ENCODE assay signal across 30 cellular contexts in genomic region chr6:20432692-20433091, GRCh38. TPM values are rescaled to one million over a fixed set of nuclear protein-coding genes. Genes with fewer than 3 reads are reported as not detected.
A peak's percentile ranks its signal among the peaks of the same experiment; 100 is the strongest.
DNase-seq lines count a peak whose midpoint lies in the region; ATAC-seq, FAIRE-seq and TF ChIP-seq lines count a peak whose summit lies in the region.
"Had no signal": no experiment of that assay in that cellular context is flagged by ENCODE, and none has a peak within 500 bp of the region (broad histone marks: within the 10 kb centered on the region; RNA-seq: fewer than 3 reads in every experiment).

No MANE protein-coding gene starts in this region.

- no peak overlapping the region for H4K5ac ChIP-seq in H1 (ENCODE audit: insufficient read length, low read depth, low read length)

- peaks cover 7 to 93% of the 10 kb centered on the region in 2 experiments; a peak in 3 of 4 replicates for H3K79me2 ChIP-seq in H1 (ENCODE audit: control insufficient read depth in 1 of 2, insufficient read depth in 2 of 2, low read length in 2 of 2)

- no peak overlapping the region for H3K4ac ChIP-seq in H1 (replicated peaks; ENCODE audit: insufficient read length, low read depth, low read length)

- H3K27me3 Mint-ChIP-seq in activated naive CD8-positive, alpha-beta T cell treated with anti-CD3 and anti-CD28 coated beads for 36 hours = no peaks in the 10 kb centered on the region
- no peaks in the 10 kb centered on the region for H3K27me3 Mint-ChIP-seq in activated naive CD8-positive, alpha-beta T cell treated with anti-CD3 and anti-CD28 coated beads, Interleukin-2, amount 50 U/mL, for 24 hours
- H3K27me3 Mint-ChIP-seq in natural killer cell treated with Interleukin-12 subunit alpha and Interleukin-12 subunit beta and Interleukin-15 and Interleukin-18, amount 100 ng/mL, for 72 hours = no peaks in the 10 kb centered on the region
- H3K27me3 Mint-ChIP-seq: activated B cell treated with CpG ODN at 0.5 μM for 24 hours; activated CD4-positive, alpha-beta T cell treated with anti-CD3 and anti-CD28 coated beads, Interleukin-2, amount 10 ng/mL, durations not matched to agents 7 days and 5 days; CD4-positive, CD25-positive, alpha-beta regulatory T cell had no signal

- H3K36me3 ChIP-seq in H1 (ENCODE audit: control insufficient read depth in 2 of 4, insufficient read depth in 4 of 4, low read length in 3 of 4) = peaks cover 0 to 6% (median 4%) of the 10 kb centered on the region in 4 experiments; a peak in 4 of 8 replicates
- H3K36me3 ChIP-seq: right atrium auricular region had no signal

- H3K79me1 ChIP-seq in H1 (ENCODE audit: low read depth, low read length) = peaks cover 14% of the 10 kb centered on the region

- H3K18ac ChIP-seq in H1 (ENCODE audit: extremely low read depth, low read length) = no peak overlapping the region

- no peaks in the 10 kb centered on the region for H3K4me1 ChIP-seq in H1 (replicated peaks in 1 of 4; ENCODE audit: control insufficient read depth in 3 of 4, insufficient read depth in 4 of 4, low read length in 3 of 4)
- H3K4me1 ChIP-seq: A549, parathyroid adenoma had no signal

- H2BK15ac ChIP-seq in H1 (ENCODE audit: low read length) = no peak overlapping the region

- H3K14ac ChIP-seq in H1 (ENCODE audit: insufficient read length) = no peak overlapping the region

- H2BK20ac ChIP-seq in H1 (ENCODE audit: low read length) = no peak overlapping the region

- H4K91ac ChIP-seq in H1 (replicated peaks; ENCODE audit: insufficient read length, low read length) = no peak overlapping the region

- H4K8ac ChIP-seq in H1 (ENCODE audit: extremely low read depth, insufficient read depth, low read length) = no peak overlapping the region

- FAIRE-seq in H1 (lab: Jason Lieb, UNC) = no peak
- FAIRE-seq: A549, bronchial epithelial cell, D721Med, GM18507, GM19239 had no signal

- H3K4me1 Mint-ChIP-seq in activated naive CD8-positive, alpha-beta T cell treated with anti-CD3 and anti-CD28 coated beads for 36 hours = peaks cover 9% of the 10 kb centered on the region
- peaks cover 3% of the 10 kb centered on the region for H3K4me1 Mint-ChIP-seq in activated naive CD8-positive, alpha-beta T cell treated with anti-CD3 and anti-CD28 coated beads, Interleukin-2, amount 50 U/mL, for 24 hours
- peaks cover 0 to 18% of the 10 kb centered on the region in 2 donors for H3K4me1 Mint-ChIP-seq in natural killer cell treated with Interleukin-12 subunit alpha and Interleukin-12 subunit beta and Interleukin-15 and Interleukin-18, amount 100 ng/mL, for 72 hours (ENCODE audit: low read depth in 2 of 2)

- H3K4me3 Mint-ChIP-seq in activated naive CD8-positive, alpha-beta T cell treated with anti-CD3 and anti-CD28 coated beads for 36 hours = no peak overlapping the region
- H3K4me3 Mint-ChIP-seq in activated naive CD8-positive, alpha-beta T cell treated with anti-CD3 and anti-CD28 coated beads, Interleukin-2, amount 50 U/mL, for 24 hours = no peak overlapping the region
- H3K4me3 Mint-ChIP-seq in natural killer cell treated with Interleukin-12 subunit alpha and Interleukin-12 subunit beta and Interleukin-15 and Interleukin-18, amount 100 ng/mL, for 72 hours = no peak overlapping the region
- H3K4me3 Mint-ChIP-seq: activated B cell treated with CpG ODN at 0.5 μM for 24 hours; activated CD4-positive, alpha-beta T cell treated with anti-CD3 and anti-CD28 coated beads, Interleukin-2, amount 10 ng/mL, durations not matched to agents 7 days and 5 days; immature natural killer cell had no signal

- H3K4me3 ChIP-seq in H1 (ENCODE audit: extremely low read depth in 1 of 4, insufficient read depth in 2 of 4, low read depth in 3 of 4, low read length in 4 of 4) = no peak overlapping the region
- H3K4me3 ChIP-seq: A549, right atrium auricular region, SK-N-MC had no signal

- H3K4me2 ChIP-seq in H1 (ENCODE audit: insufficient read depth in 1 of 2, low read depth in 2 of 2, low read length in 2 of 2) = no peak overlapping the region
- H3K4me2 ChIP-seq: A549 had no signal

- no peak overlapping the region for H3K27ac ChIP-seq in H1 (ENCODE audit: low read depth, low read length)
- H3K27ac ChIP-seq: A549, parathyroid adenoma, right atrium auricular region, SK-N-MC had no signal

- H4K20me1 ChIP-seq in H1 (replicated peaks in 1 of 2; ENCODE audit: control insufficient read depth in 1 of 2, insufficient read depth in 2 of 2, low read length in 2 of 2) = peaks cover 7 to 25% of the 10 kb centered on the region in 2 experiments

- no peak for ATAC-seq in activated naive CD8-positive, alpha-beta T cell treated with anti-CD3 and anti-CD28 coated beads, Interleukin-2, amount 50 U/mL, for 24 hours
- ATAC-seq in HG03342 (IDR thresholded peaks at IDR 0.05; ENCODE audit: unreplicated experiment) (no peak), HG02981 (IDR thresholded peaks at IDR 0.05; ENCODE audit: unreplicated experiment) (no peak), GM21723 (IDR thresholded peaks at IDR 0.05; ENCODE audit: unreplicated experiment) (no peak)
- no peak for ATAC-seq in natural killer cell treated with Interleukin-12 subunit alpha and Interleukin-12 subunit beta and Interleukin-15 and Interleukin-18, amount 100 ng/mL, for 72 hours
- ATAC-seq: A549; activated naive CD4-positive, alpha-beta T cell treated with anti-CD3 and anti-CD28 coated beads, Interleukin-2, amount 50 U/mL, for 72 hours; left cardiac atrium; stimulated activated naive CD8-positive, alpha-beta T cell treated with anti-CD3 and anti-CD28 coated beads, Interleukin-15, Interleukin-2, amounts not matched to agents 100 U/mL and 50 U/mL, for 24 hours had no signal

- no peak overlapping the region for H2AK5ac ChIP-seq in H1 (ENCODE audit: low read depth, low read length)

- WGBS in H1 (ENCODE audit: extremely low coverage in 1 of 2, insufficient coverage in 1 of 2, insufficient read length in 1 of 2, insufficient replicate concordance in 2 of 2, low coverage in 1 of 2, low lambda C conversion rate in 2 of 2, missing lambda C conversion rate in 1 of 2), 2 experiments = 97% methylated on average over 5 of the region's 5 CpGs; no CpG with 5 or more reads in 1 of the 2 experiments

- TF ChIP-seq POLR2A in H1 (IDR thresholded peaks at IDR 0.05; ENCODE audit: control extremely low read depth in 1 of 2, low read depth in 2 of 2, low read length in 2 of 2) = no peak

- TF ChIP-seq CTCF in H1 (IDR thresholded peaks at IDR 0.05; ENCODE audit: control extremely low read depth in 1 of 3, insufficient read depth in 1 of 3, low read depth in 1 of 3, low read length in 3 of 3) = no peak

- TF ChIP-seq RAD21 in H1 (IDR thresholded peaks at IDR 0.05 in 1 of 2, conservative IDR thresholded peaks at IDR 0.05 in 1 of 2; ENCODE audit: low read depth in 2 of 2, low read length in 2 of 2) = no peak

- H3K27me3 ChIP-seq in H1 (replicated peaks in 1 of 4; ENCODE audit: control insufficient read depth in 3 of 4, extremely low read depth in 1 of 4, insufficient read depth in 3 of 4, low read length in 3 of 4) = no peaks in the 10 kb centered on the region
- H3K27me3 ChIP-seq: right atrium auricular region had no signal

- no peak overlapping the region for H3K9ac ChIP-seq in H1 (replicated peaks in 1 of 4; ENCODE audit: extremely low read depth in 1 of 4, low read depth in 3 of 4, low read length in 3 of 4)
- H3K9ac ChIP-seq: parathyroid adenoma had no signal

- H2BK12ac ChIP-seq in H1 (ENCODE audit: low read depth, low read length) = no peak overlapping the region

- peak overlapping the region; percentile 2 for H3K27ac Mint-ChIP-seq in activated naive CD8-positive, alpha-beta T cell treated with anti-CD3 and anti-CD28 coated beads for 36 hours
- H3K27ac Mint-ChIP-seq in activated naive CD8-positive, alpha-beta T cell treated with anti-CD3 and anti-CD28 coated beads, Interleukin-2, amount 50 U/mL, for 24 hours = no peak overlapping the region
- no peak overlapping the region for H3K27ac Mint-ChIP-seq in natural killer cell treated with Interleukin-12 subunit alpha and Interleukin-12 subunit beta and Interleukin-15 and Interleukin-18, amount 100 ng/mL, for 72 hours
- H3K27ac Mint-ChIP-seq: activated B cell treated with CpG ODN at 0.5 μM for 24 hours; activated CD4-positive, alpha-beta T cell treated with anti-CD3 and anti-CD28 coated beads, Interleukin-2, amount 10 ng/mL, durations not matched to agents 7 days and 5 days; activated naive CD4-positive, alpha-beta T cell treated with anti-CD3 and anti-CD28 coated beads, Interleukin-2, amount 50 U/mL, for 72 hours had no signal

- no peak overlapping the region for H2AFZ ChIP-seq in H1 (ENCODE audit: low read length)
- H2AFZ ChIP-seq: parathyroid adenoma had no signal

- H3K9me3 ChIP-seq in H1 (ENCODE audit: insufficient read depth in 2 of 2, low read depth in 1 of 2, low read length in 1 of 2) = no peaks in the 10 kb centered on the region
- H3K9me3 ChIP-seq: A549, right atrium auricular region had no signal

- no peak overlapping the region for H2BK5ac ChIP-seq in H1 (ENCODE audit: low read depth, low read length)

- POLR2A ChIA-PET in H1 (lab: Charles Lee; ENCODE audit: partially characterized antibody) = no interaction called here

- CTCF ChIA-PET in H1 (lab: Charles Lee; ENCODE audit: partially characterized antibody) = interaction anchor here (1.1 to 1.3 kb wide), 3 partner anchors 18 to 97 kb away, joined by 3 to 6 read pairs (median 3); no protein-coding TSS in a partner anchor

- H3K23ac ChIP-seq in H1 (ENCODE audit: insufficient read length) = no peak overlapping the region

- TF ChIP-seq EP300 in H1 (IDR thresholded peaks at IDR 0.05; ENCODE audit: borderline replicate concordance in 1 of 2, low read depth in 2 of 2, low read length in 2 of 2) = no peak

- H3K23me2 ChIP-seq in H1 (ENCODE audit: low read depth, low read length) = no peaks in the 10 kb centered on the region

- no peak overlapping the region for H2BK120ac ChIP-seq in H1 (replicated peaks; ENCODE audit: low read depth, low read length)

- H3K56ac ChIP-seq in H1 (replicated peaks; ENCODE audit: insufficient read length, low read depth, low read length) = no peak overlapping the region

- peaks cover 3% of the 10 kb centered on the region for H3K9me3 Mint-ChIP-seq in activated naive CD8-positive, alpha-beta T cell treated with anti-CD3 and anti-CD28 coated beads for 36 hours
- peaks cover 3% of the 10 kb centered on the region for H3K9me3 Mint-ChIP-seq in activated naive CD8-positive, alpha-beta T cell treated with anti-CD3 and anti-CD28 coated beads, Interleukin-2, amount 50 U/mL, for 24 hours
- no peaks in the 10 kb centered on the region for H3K9me3 Mint-ChIP-seq in natural killer cell treated with Interleukin-12 subunit alpha and Interleukin-12 subunit beta and Interleukin-15 and Interleukin-18, amount 100 ng/mL, for 72 hours
- H3K9me3 Mint-ChIP-seq: activated B cell treated with CpG ODN at 0.5 μM for 24 hours, immature natural killer cell had no signal

- DNase-seq in activated naive CD8-positive, alpha-beta T cell treated with anti-CD3 and anti-CD28 coated beads for 36 hours = no peak
- no peak for DNase-seq in activated naive CD8-positive, alpha-beta T cell treated with anti-CD3 and anti-CD28 coated beads, Interleukin-2, amount 50 U/mL, for 24 hours
- DNase-seq in NCI-H2171 treated with DMSO at 0.1 percent for 48 hours (lab: John Stamatoyannopoulos, UW) = peak; percentile 91
- no peak for DNase-seq in H1 (ENCODE audit: low read depth in 1 of 2, low spot score in 2 of 2)
- no peak for DNase-seq in natural killer cell treated with Interleukin-12 subunit alpha and Interleukin-12 subunit beta and Interleukin-15 and Interleukin-18, amount 100 ng/mL, for 72 hours (ENCODE audit: low spot score)
- DNase-seq: activated B cell treated with CpG ODN at 0.5 μM for 24 hours; activated CD4-positive, alpha-beta T cell treated with anti-CD3 and anti-CD28 coated beads, Interleukin-2, amount 10 ng/mL, durations not matched to agents 7 days and 5 days; activated effector memory CD4-positive, alpha-beta T cell treated with Interleukin-2 at 50 U/mL for 16 hours; anterior cingulate cortex; CD4-positive, CD25-positive, alpha-beta regulatory T cell; EL; H7; immature natural killer cell; left cardiac atrium; mammary epithelial cell; NK-92 treated with Interleukin-12 subunit alpha and Interleukin-12 subunit beta, amount 100 ng/mL, for 24 hours; stimulated activated CD4-positive, alpha-beta T cell treated with anti-CD3 and anti-CD28 coated beads, Interleukin-1b, Interleukin-23, amount 100 ng/mL, for 48 hours; stimulated activated naive CD8-positive, alpha-beta T cell treated with anti-CD3 and anti-CD28 coated beads, Interleukin-15, Interleukin-2, amounts not matched to agents 100 U/mL and 50 U/mL, for 24 hours had no signal

- peaks cover 73% of the 10 kb centered on the region for H3K36me3 Mint-ChIP-seq in activated naive CD8-positive, alpha-beta T cell treated with anti-CD3 and anti-CD28 coated beads for 36 hours
- peaks cover 56% of the 10 kb centered on the region for H3K36me3 Mint-ChIP-seq in activated naive CD8-positive, alpha-beta T cell treated with anti-CD3 and anti-CD28 coated beads, Interleukin-2, amount 50 U/mL, for 24 hours (ENCODE audit: low read depth)
- H3K36me3 Mint-ChIP-seq in natural killer cell treated with Interleukin-12 subunit alpha and Interleukin-12 subunit beta and Interleukin-15 and Interleukin-18, amount 100 ng/mL, for 72 hours = peaks cover 4% of the 10 kb centered on the region

RNA-seq across cellular contexts. Expression of gene E2F3, which starts 31.0 kb away (rescaled TPM):
- 10 to 100 TPM; 21.5 to 22.8 TPM for total RNA-seq in activated naive CD8-positive, alpha-beta T cell treated with anti-CD3 and anti-CD28 coated beads for 36 hours
- 41.4 and 42.2 TPM in 2 replicates for total RNA-seq in H1 (2021; fragmentation: NEBNext Ultra II Directional; extraction: Animal tissue kit (Norgen Biotek cat#: 25700))
- polyA plus RNA-seq in H1 (2011; rRNA removed) = 10.5 and 14.9 TPM in 2 replicates
- polyA plus RNA-seq in H1 (2011; cell fraction: cytosol; rRNA removed) = 15.7 TPM
- polyA plus RNA-seq in H1 (2011; cell fraction: nucleus; rRNA removed) = 14.0 TPM
- polyA plus RNA-seq in H1 (2012, experiment 1 of 2) = 20.8 to 29.1 TPM (median 25.0 TPM) in 4 replicates
- polyA plus RNA-seq in H1 (2012, experiment 2 of 2) = 6.1 TPM
- polyA plus RNA-seq in H1 (2013, experiment 1 of 2) = 28.1 TPM
- 27.1 TPM for polyA plus RNA-seq in H1 (2013, experiment 2 of 2)
- polyA minus RNA-seq in H1 (2011; rRNA and poly(A)+ RNA removed) = 23.3 and 25.9 TPM in 2 replicates
- polyA minus RNA-seq in H1 (2011; cell fraction: cytosol; rRNA and poly(A)+ RNA removed) = 15.0 TPM
- 20.0 TPM for polyA minus RNA-seq in H1 (2011; cell fraction: nucleus; rRNA and poly(A)+ RNA removed)
- total RNA-seq in natural killer cell treated with Interleukin-12 subunit alpha and Interleukin-12 subunit beta and Interleukin-15 and Interleukin-18, amount 100 ng/mL, for 72 hours = 10 to 100 TPM; 24.2 to 37.4 TPM
